ENCODE assay signal across 4 cellular contexts in genomic region chr2:47407976-47408375, GRCh38. TPM values are rescaled to one million over a fixed set of nuclear protein-coding genes. Genes with fewer than 3 reads are reported as not detected.
"Had no signal": no experiment of that assay in that cellular context is flagged by ENCODE, and none has a peak within 500 bp of the region (broad histone marks: within the 10 kb centered on the region; RNA-seq: fewer than 3 reads in every experiment).

No MANE protein-coding gene starts in this region.

RNA-seq across cellular contexts. Expression of gene EPCAM, which starts 38.9 kb away (rescaled TPM):
- total RNA-seq: left ventricle myocardium inferior, mononuclear cell, natural killer cell, osteoblast had no signal
